Comparison of ENCODE assay signal across 1 cellular context in genomic region chr11:75721852-75722668, GRCh38.
TF ChIP-seq lines count a peak whose summit lies in the region.

No MANE protein-coding gene starts in this region.

TF ChIP-seq in HepG2, 621 proteins besides CTCF, POLR2A, EP300 and RAD21 (continued from another document and continues in another):
- no peak for TF ChIP-seq EHMT2 (IDR thresholded peaks at IDR 0.05; ENCODE audit: borderline replicate concordance, low read depth, low read length)
- peak; percentile 67 for TF ChIP-seq PHF8 (CRISPR knock-in tag; IDR thresholded peaks at IDR 0.05)
- 0 out of 2 replicates have a peak, but pooled peaks have one; percentile 27 for TF ChIP-seq ZNF124 (CRISPR knock-in tag; IDR thresholded peaks at IDR 0.05)
- TF ChIP-seq, protein P1, sequence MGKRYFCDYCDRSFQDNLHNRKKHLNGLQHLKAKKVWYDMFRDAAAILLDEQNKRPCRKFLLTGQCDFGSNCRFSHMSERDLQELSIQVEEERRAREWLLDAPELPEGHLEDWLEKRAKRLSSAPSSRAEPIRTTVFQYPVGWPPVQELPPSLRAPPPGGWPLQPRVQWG (CRISPR knock-in tag; IDR thresholded peaks at IDR 0.05; ENCODE audit: borderline replicate concordance, low read depth), result no peak
- peak; percentile 84; the same call in 1 of the 2 replicates for TF ChIP-seq ZBTB10 (CRISPR knock-in tag; IDR thresholded peaks at IDR 0.05; ENCODE audit: borderline replicate concordance)
- no peak for TF ChIP-seq PHB2 (IDR thresholded peaks at IDR 0.05; ENCODE audit: partially characterized antibody)
- TF ChIP-seq ZNF253 (CRISPR knock-in tag; IDR thresholded peaks at IDR 0.05; ENCODE audit: borderline replicate concordance), result no peak
- no peak for TF ChIP-seq ZNF772 (CRISPR knock-in tag; IDR thresholded peaks at IDR 0.05)
- TF ChIP-seq ZNF746 (CRISPR knock-in tag; IDR thresholded peaks at IDR 0.05), result no peak
- TF ChIP-seq CREM (IDR thresholded peaks at IDR 0.05), result no peak; the same call in 1 of the 2 replicates
- no peak for TF ChIP-seq CREM (CRISPR knock-in tag; IDR thresholded peaks at IDR 0.05)
- TF ChIP-seq LCORL (IDR thresholded peaks at IDR 0.05), result no peak
- peak; percentile 80 for TF ChIP-seq LCORL (CRISPR knock-in tag; IDR thresholded peaks at IDR 0.05)
- TF ChIP-seq ZNF256 (CRISPR knock-in tag; conservative IDR thresholded peaks at IDR 0.05), result 0 out of 2 replicates have a peak, but pooled peaks have one; percentile 32
- TF ChIP-seq DZIP1 (CRISPR knock-in tag; IDR thresholded peaks at IDR 0.05), result no peak
- no peak for TF ChIP-seq ZNF713 (CRISPR knock-in tag; IDR thresholded peaks at IDR 0.05)
- 0 out of 2 replicates have a peak, but pooled peaks have one; percentile 21 for TF ChIP-seq TFE3 (CRISPR knock-in tag; IDR thresholded peaks at IDR 0.05)
- no peak for TF ChIP-seq TBP (CRISPR knock-in tag; IDR thresholded peaks at IDR 0.05)
- no peak for TF ChIP-seq U2AF1 (optimal IDR thresholded peaks at IDR 0.05; ENCODE audit: low read depth, low read length)
- TF ChIP-seq, protein P2, sequence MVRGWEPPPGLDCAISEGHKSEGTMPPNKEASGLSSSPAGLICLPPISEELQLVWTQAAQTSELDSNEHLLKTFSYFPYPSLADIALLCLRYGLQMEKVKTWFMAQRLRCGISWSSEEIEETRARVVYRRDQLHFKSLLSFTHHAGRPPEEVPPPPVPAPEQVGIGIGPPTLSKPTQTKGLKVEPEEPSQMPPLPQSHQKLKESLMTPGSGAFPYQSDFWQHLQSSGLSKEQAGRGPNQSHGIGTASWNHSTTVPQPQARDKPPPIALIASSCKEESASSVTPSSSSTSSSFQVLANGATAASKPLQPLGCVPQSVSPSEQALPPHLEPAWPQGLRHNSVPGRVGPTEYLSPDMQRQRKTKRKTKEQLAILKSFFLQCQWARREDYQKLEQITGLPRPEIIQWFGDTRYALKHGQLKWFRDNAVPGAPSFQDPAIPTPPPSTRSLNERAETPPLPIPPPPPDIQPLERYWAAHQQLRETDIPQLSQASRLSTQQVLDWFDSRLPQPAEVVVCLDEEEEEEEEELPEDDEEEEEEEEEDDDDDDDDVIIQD (CRISPR knock-in tag; IDR thresholded peaks at IDR 0.05; ENCODE audit: low read depth), result no peak
- no peak for TF ChIP-seq AFF4 (CRISPR knock-in tag; IDR thresholded peaks at IDR 0.05)
- TF ChIP-seq, protein P3, sequence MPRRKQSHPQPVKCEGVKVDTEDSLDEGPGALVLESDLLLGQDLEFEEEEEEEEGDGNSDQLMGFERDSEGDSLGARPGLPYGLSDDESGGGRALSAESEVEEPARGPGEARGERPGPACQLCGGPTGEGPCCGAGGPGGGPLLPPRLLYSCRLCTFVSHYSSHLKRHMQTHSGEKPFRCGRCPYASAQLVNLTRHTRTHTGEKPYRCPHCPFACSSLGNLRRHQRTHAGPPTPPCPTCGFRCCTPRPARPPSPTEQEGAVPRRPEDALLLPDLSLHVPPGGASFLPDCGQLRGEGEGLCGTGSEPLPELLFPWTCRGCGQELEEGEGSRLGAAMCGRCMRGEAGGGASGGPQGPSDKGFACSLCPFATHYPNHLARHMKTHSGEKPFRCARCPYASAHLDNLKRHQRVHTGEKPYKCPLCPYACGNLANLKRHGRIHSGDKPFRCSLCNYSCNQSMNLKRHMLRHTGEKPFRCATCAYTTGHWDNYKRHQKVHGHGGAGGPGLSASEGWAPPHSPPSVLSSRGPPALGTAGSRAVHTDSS (CRISPR knock-in tag; conservative IDR thresholded peaks at IDR 0.05), result no peak
- no peak; the same call in 1 of the 2 replicates for TF ChIP-seq MXD4 (CRISPR knock-in tag; IDR thresholded peaks at IDR 0.05)
- TF ChIP-seq SALL1 (CRISPR knock-in tag; IDR thresholded peaks at IDR 0.05), result peak; percentile 82
- TF ChIP-seq, protein P4, sequence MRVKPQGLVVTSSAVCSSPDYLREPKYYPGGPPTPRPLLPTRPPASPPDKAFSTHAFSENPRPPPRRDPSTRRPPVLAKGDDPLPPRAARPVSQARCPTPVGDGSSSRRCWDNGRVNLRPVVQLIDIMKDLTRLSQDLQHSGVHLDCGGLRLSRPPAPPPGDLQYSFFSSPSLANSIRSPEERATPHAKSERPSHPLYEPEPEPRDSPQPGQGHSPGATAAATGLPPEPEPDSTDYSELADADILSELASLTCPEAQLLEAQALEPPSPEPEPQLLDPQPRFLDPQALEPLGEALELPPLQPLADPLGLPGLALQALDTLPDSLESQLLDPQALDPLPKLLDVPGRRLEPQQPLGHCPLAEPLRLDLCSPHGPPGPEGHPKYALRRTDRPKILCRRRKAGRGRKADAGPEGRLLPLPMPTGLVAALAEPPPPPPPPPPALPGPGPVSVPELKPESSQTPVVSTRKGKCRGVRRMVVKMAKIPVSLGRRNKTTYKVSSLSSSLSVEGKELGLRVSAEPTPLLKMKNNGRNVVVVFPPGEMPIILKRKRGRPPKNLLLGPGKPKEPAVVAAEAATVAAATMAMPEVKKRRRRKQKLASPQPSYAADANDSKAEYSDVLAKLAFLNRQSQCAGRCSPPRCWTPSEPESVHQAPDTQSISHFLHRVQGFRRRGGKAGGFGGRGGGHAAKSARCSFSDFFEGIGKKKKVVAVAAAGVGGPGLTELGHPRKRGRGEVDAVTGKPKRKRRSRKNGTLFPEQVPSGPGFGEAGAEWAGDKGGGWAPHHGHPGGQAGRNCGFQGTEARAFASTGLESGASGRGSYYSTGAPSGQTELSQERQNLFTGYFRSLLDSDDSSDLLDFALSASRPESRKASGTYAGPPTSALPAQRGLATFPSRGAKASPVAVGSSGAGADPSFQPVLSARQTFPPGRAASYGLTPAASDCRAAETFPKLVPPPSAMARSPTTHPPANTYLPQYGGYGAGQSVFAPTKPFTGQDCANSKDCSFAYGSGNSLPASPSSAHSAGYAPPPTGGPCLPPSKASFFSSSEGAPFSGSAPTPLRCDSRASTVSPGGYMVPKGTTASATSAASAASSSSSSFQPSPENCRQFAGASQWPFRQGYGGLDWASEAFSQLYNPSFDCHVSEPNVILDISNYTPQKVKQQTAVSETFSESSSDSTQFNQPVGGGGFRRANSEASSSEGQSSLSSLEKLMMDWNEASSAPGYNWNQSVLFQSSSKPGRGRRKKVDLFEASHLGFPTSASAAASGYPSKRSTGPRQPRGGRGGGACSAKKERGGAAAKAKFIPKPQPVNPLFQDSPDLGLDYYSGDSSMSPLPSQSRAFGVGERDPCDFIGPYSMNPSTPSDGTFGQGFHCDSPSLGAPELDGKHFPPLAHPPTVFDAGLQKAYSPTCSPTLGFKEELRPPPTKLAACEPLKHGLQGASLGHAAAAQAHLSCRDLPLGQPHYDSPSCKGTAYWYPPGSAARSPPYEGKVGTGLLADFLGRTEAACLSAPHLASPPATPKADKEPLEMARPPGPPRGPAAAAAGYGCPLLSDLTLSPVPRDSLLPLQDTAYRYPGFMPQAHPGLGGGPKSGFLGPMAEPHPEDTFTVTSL (CRISPR knock-in tag; IDR thresholded peaks at IDR 0.05; ENCODE audit: borderline replicate concordance), result no peak
- TF ChIP-seq, protein P5, sequence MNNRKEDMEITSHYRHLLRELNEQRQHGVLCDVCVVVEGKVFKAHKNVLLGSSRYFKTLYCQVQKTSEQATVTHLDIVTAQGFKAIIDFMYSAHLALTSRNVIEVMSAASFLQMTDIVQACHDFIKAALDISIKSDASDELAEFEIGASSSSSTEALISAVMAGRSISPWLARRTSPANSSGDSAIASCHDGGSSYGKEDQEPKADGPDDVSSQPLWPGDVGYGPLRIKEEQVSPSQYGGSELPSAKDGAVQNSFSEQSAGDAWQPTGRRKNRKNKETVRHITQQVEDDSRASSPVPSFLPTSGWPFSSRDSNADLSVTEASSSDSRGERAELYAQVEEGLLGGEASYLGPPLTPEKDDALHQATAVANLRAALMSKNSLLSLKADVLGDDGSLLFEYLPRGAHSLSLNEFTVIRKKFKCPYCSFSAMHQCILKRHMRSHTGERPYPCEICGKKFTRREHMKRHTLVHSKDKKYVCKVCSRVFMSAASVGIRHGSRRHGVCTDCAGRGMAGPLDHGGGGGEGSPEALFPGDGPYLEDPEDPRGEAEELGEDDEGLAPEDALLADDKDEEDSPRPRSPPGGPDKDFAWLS (CRISPR knock-in tag; IDR thresholded peaks at IDR 0.05; ENCODE audit: borderline replicate concordance), result peak; percentile 49; the same call in 1 of the 2 replicates
- TF ChIP-seq GTF2F1 (IDR thresholded peaks at IDR 0.05; ENCODE audit: low read length), result no peak
- TF ChIP-seq, protein P6, sequence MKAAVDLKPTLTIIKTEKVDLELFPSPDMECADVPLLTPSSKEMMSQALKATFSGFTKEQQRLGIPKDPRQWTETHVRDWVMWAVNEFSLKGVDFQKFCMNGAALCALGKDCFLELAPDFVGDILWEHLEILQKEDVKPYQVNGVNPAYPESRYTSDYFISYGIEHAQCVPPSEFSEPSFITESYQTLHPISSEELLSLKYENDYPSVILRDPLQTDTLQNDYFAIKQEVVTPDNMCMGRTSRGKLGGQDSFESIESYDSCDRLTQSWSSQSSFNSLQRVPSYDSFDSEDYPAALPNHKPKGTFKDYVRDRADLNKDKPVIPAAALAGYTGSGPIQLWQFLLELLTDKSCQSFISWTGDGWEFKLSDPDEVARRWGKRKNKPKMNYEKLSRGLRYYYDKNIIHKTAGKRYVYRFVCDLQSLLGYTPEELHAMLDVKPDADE (CRISPR knock-in tag; IDR thresholded peaks at IDR 0.05), result 0 out of 2 replicates have a peak, but pooled peaks have one; percentile 65
